ENCODE assay signal across 21 cellular contexts in genomic region chrX:51484616-51485015, GRCh38. TPM values are rescaled to one million over a fixed set of nuclear protein-coding genes. Genes with fewer than 3 reads are reported as not detected.
DNase-seq lines count a peak whose midpoint lies in the region; ATAC-seq and TF ChIP-seq lines count a peak whose summit lies in the region.
"Had no signal": no experiment of that assay in that cellular context is flagged by ENCODE, and none has a peak within 500 bp of the region (broad histone marks: within the 10 kb centered on the region; RNA-seq: fewer than 3 reads in every experiment).

No MANE protein-coding gene starts in this region.

- no peaks in the 10 kb centered on the region for H3K36me3 Mint-ChIP-seq in glutamatergic neuron (ENCODE audit: unreplicated experiment)
- H3K36me3 Mint-ChIP-seq in activated naive CD8-positive, alpha-beta T cell treated with anti-CD3 and anti-CD28 coated beads for 36 hours, result no peaks in the 10 kb centered on the region
- H3K36me3 Mint-ChIP-seq: CD8-positive, alpha-beta T cell; IgD-negative memory B cell had no signal

- peak; percentile 59 for DNase-seq in ELF-1 (ENCODE audit: low read depth, low spot score)
- peak; percentile 3 for DNase-seq in LHCN-M2 (ENCODE audit: low read depth)
- peak; percentile 66 for DNase-seq in ecto neural progenitor cell (ENCODE audit: low spot score)
- peak; percentile 13 for DNase-seq in glutamatergic neuron
- no peak for DNase-seq in COLO668 (lab: John Stamatoyannopoulos, UW; ENCODE audit: unreplicated experiment)
- no peak for DNase-seq in NCI-H82 (lab: John Stamatoyannopoulos, UW)
- no peak for DNase-seq in activated naive CD8-positive, alpha-beta T cell treated with anti-CD3 and anti-CD28 coated beads for 36 hours
- DNase-seq: 8988T; CD8-positive, alpha-beta T cell; COR-L47; DMS 273 treated with DMSO at 0.1 percent for 48 hours; DMS53; DND-41; EL; H7; HFFc6 had no signal

- no peak for TF ChIP-seq CTCF in glutamatergic neuron (IDR thresholded peaks at IDR 0.05; ENCODE audit: partially characterized antibody, unreplicated experiment)

- no peak overlapping the region for H3K4me3 Mint-ChIP-seq in glutamatergic neuron (ENCODE audit: unreplicated experiment)
- no peak overlapping the region for H3K4me3 Mint-ChIP-seq in activated naive CD8-positive, alpha-beta T cell treated with anti-CD3 and anti-CD28 coated beads for 36 hours
- H3K4me3 Mint-ChIP-seq: CD8-positive, alpha-beta T cell; GM23338; HFFc6; IgD-negative memory B cell had no signal

- H3K27ac Mint-ChIP-seq in glutamatergic neuron (ENCODE audit: unreplicated experiment), result no peak overlapping the region
- no peak overlapping the region for H3K27ac Mint-ChIP-seq in activated naive CD8-positive, alpha-beta T cell treated with anti-CD3 and anti-CD28 coated beads for 36 hours
- H3K27ac Mint-ChIP-seq: CD8-positive, alpha-beta T cell; GM23338; HFFc6 had no signal

- no peaks in the 10 kb centered on the region for H3K27me3 Mint-ChIP-seq in glutamatergic neuron (ENCODE audit: unreplicated experiment)
- no peaks in the 10 kb centered on the region for H3K27me3 Mint-ChIP-seq in activated naive CD8-positive, alpha-beta T cell treated with anti-CD3 and anti-CD28 coated beads for 36 hours

- H3K4me1 Mint-ChIP-seq in glutamatergic neuron (ENCODE audit: low read depth, unreplicated experiment), result no peaks in the 10 kb centered on the region
- no peaks in the 10 kb centered on the region for H3K4me1 Mint-ChIP-seq in activated naive CD8-positive, alpha-beta T cell treated with anti-CD3 and anti-CD28 coated beads for 36 hours
- H3K4me1 Mint-ChIP-seq: IgD-negative memory B cell had no signal

- no peak for ATAC-seq in HG02798 (IDR thresholded peaks at IDR 0.05; ENCODE audit: poor library complexity, unreplicated experiment)
- ATAC-seq: CD8-positive, alpha-beta T cell; GM23338; HCT116; HepG2 had no signal

- H3K9me3 Mint-ChIP-seq in glutamatergic neuron (ENCODE audit: unreplicated experiment), result peaks cover 2% of the 10 kb centered on the region
- no peaks in the 10 kb centered on the region for H3K9me3 Mint-ChIP-seq in activated naive CD8-positive, alpha-beta T cell treated with anti-CD3 and anti-CD28 coated beads for 36 hours
- H3K9me3 Mint-ChIP-seq: CD8-positive, alpha-beta T cell; HFFc6; IgD-negative memory B cell had no signal

RNA-seq across cellular contexts. Expression of gene NUDT11, which starts 11.8 kb away (rescaled TPM):
- 14.1 and 15.2 TPM in 2 replicates for total RNA-seq in LHCN-M2 (2014; rRNA removed)
- 6.3 TPM for polyA plus RNA-seq in LHCN-M2 (2012)
- total RNA-seq in glutamatergic neuron (ENCODE audit: unreplicated experiment), result 35.0 TPM
- total RNA-seq in activated naive CD8-positive, alpha-beta T cell treated with anti-CD3 and anti-CD28 coated beads for 36 hours, result 1 to 10 TPM; 3.2 to 3.9 TPM
- total RNA-seq: HepG2 had no signal
- polyA plus RNA-seq: HepG2 had no signal

Comparison
In these comparisons a context has a peak if more than half of its experiments do, and no peak if none do; other contexts are left out.
1. DNase-seq: peak in ELF-1 (single experiment), LHCN-M2 (single experiment), ecto neural progenitor cell (single experiment) and glutamatergic neuron (single experiment); none in COLO668 (single experiment), NCI-H82 (single experiment) and activated naive CD8-positive, alpha-beta T cell treated with anti-CD3 and anti-CD28 coated beads for 36 hours (single experiment).